ENCODE assay signal across 36 cellular contexts in the genomic region with DNA sequence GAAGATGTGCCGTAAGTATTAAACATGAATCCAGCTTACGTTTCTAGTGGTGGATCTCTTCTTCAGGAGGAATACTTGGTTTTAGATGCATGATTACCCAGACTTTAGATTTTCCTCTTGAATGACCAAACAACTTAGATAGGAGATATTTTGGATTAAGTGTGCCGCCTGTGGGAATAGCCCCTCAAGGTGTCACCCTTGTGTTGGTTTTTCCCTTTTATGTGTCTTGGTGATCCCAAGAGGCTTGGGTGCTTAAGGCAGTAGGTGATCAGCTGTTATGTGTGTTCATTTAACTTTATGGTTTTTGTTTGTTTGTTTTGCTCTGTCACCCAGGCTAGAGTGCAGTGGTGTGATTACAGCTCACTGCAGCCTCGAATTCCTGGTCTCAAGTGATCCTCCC.
DNase-seq lines count a peak whose midpoint lies in the region; ATAC-seq and TF ChIP-seq lines count a peak whose summit lies in the region.
"Had no signal": no experiment of that assay in that cellular context is flagged by ENCODE, and none has a peak within 500 bp of the region (broad histone marks: within the 10 kb centered on the region; RNA-seq: fewer than 3 reads in every experiment).

No MANE protein-coding gene starts in this region.

- CTCF ChIA-PET in RWPE1 (lab: Yijun Ruan, JAX): interaction anchor here (0.9 kb wide), 1 partner anchor 13 kb away, joined by 3 read pairs; no protein-coding TSS in a partner anchor

- ATAC-seq in GM18909 (IDR thresholded peaks at IDR 0.05; ENCODE audit: poor library complexity, unreplicated experiment): no peak
- ATAC-seq: Panc1; stimulated activated naive CD8-positive, alpha-beta T cell treated with anti-CD3 and anti-CD28 coated beads, Interleukin-15, Interleukin-2, amounts not matched to agents 100 U/mL and 50 U/mL, for 24 hours had no signal

- H3K27ac ChIP-seq in RWPE1: no peak overlapping the region
- H3K27ac ChIP-seq: cardiac muscle cell, coronary artery, neural progenitor cell, parathyroid adenoma, SJSA1, testis, WERI-Rb-1 had no signal

- DNase-seq in SIG-M5 treated with dmso at 0.1 percent for 504 hours (lab: John Stamatoyannopoulos, UW; ENCODE audit: unreplicated experiment) (peak; percentile 57), SIG-M5 (lab: John Stamatoyannopoulos, UW) (no peak), M059J (ENCODE audit: low read depth) (peak; percentile 3), dermis blood vessel endothelial cell (peak; percentile 1), renal cortical epithelial cell (ENCODE audit: low read depth) (peak; percentile 2), NCI-H2029 (lab: John Stamatoyannopoulos, UW) (no peak), RWPE1 (ENCODE audit: low spot score) (no peak)
- DNase-seq: 8988T; activated CD4-positive, alpha-beta T cell treated with anti-CD3 and anti-CD28 coated beads for 4 hours; activated CD8-positive, alpha-beta memory T cell treated with anti-CD3 and anti-CD28 coated beads for 24 hours; activated effector memory CD4-positive, alpha-beta T cell treated with anti-CD3 and anti-CD28 coated beads, Interleukin-2, amount 50 U/mL, for 16 hours; activated naive CD8-positive, alpha-beta T cell treated with anti-CD3 and anti-CD28 coated beads, Interleukin-2, amount 10 ng/mL, durations not matched to agents 7 days and 5 days; activated T-cell treated with anti-CD3 and anti-CD28 coated beads, Interleukin-2, amount 50 U/mL, for 1 hour; aorta; DMS79 treated with DMSO at 0.1 percent for 48 hours; effector memory CD4-positive, alpha-beta T cell; erythroblast; GOT3; kidney; NCI-H1048; NCI-H1694 treated with DMSO at 0.1 percent for 48 hours; NCI-H2171; NCI-H510A treated with DMSO at 0.1 percent for 48 hours; small intestine; stimulated activated CD4-positive, alpha-beta T cell treated with anti-CD3 and anti-CD28 coated beads, Interleukin-1b, Interleukin-23, amount 100 ng/mL, for 48 hours; stimulated activated naive CD8-positive, alpha-beta T cell treated with anti-CD3 and anti-CD28 coated beads, Interleukin-15, Interleukin-2, amounts not matched to agents 100 U/mL and 50 U/mL, for 24 hours; T1000; testis; WERI-Rb-1 had no signal

- POLR2A ChIA-PET in RWPE1 (lab: Yijun Ruan, JAX; ENCODE audit: low non-redundant PET): no interaction called here

- TF ChIP-seq CTCF in RWPE1 (conservative IDR thresholded peaks at IDR 0.05; ENCODE audit: low read depth): no peak

Comparison
In these comparisons a context has a peak if more than half of its experiments do, and no peak if none do; other contexts are left out.
1. DNase-seq: peak in SIG-M5 treated with dmso at 0.1 percent for 504 hours (single experiment), M059J (single experiment), dermis blood vessel endothelial cell (single experiment) and renal cortical epithelial cell (single experiment); none in SIG-M5 (single experiment), NCI-H2029 (single experiment) and RWPE1 (single experiment).